11 cellular contexts compared by ENCODE assay signal in genomic region chr14:50233335-50234250, GRCh38. TPM values are rescaled to one million over a fixed set of nuclear protein-coding genes. Genes with fewer than 3 reads are reported as not detected.
DNase-seq lines count a peak whose midpoint lies in the region; ATAC-seq and TF ChIP-seq lines count a peak whose summit lies in the region.
"Had no signal": no experiment of that assay in that cellular context is flagged by ENCODE, and none has a peak within 500 bp of the region (broad histone marks: within the 10 kb centered on the region; RNA-seq: fewer than 3 reads in every experiment).

No MANE protein-coding gene starts in this region.

- peaks cover 12% of the 10 kb centered on the region for H3K27me3 ChIP-seq in CD4-positive, CD25-positive, alpha-beta regulatory T cell (ENCODE audit: control insufficient read depth, insufficient read depth, low read length)
- H3K27me3 ChIP-seq in GM06990 (replicated peaks; ENCODE audit: control insufficient read depth, insufficient read depth, low read length) (no peaks in the 10 kb centered on the region), HAP-1 (ENCODE audit: low read depth) (no peaks in the 10 kb centered on the region)

- H3K36me3 ChIP-seq in CD4-positive, CD25-positive, alpha-beta regulatory T cell (ENCODE audit: control insufficient read depth, insufficient read depth, low read length): no peaks in the 10 kb centered on the region
- H3K36me3 ChIP-seq in GM06990 (ENCODE audit: control insufficient read depth, insufficient read depth, low read length): no peaks in the 10 kb centered on the region
- H3K36me3 ChIP-seq in HAP-1 (replicated peaks): no peaks in the 10 kb centered on the region

- peaks cover 22 to 39% (median 30%) of the 10 kb centered on the region in 4 donors for H3K4me1 Mint-ChIP-seq in CD4-positive, CD25-positive, alpha-beta regulatory T cell
- H3K4me1 Mint-ChIP-seq in T-helper 2 cell treated with Interferon-gamma antibody and Interleukin-4, amounts not matched to agents 5 μg/mL and 100 μg/mL, for 36 hours (ENCODE audit: low read depth): peaks cover 45% of the 10 kb centered on the region
- peaks cover 35% of the 10 kb centered on the region for H3K4me1 Mint-ChIP-seq in chondrocyte (ENCODE audit: low read depth)

- in situ Hi-C loops in HAP-1 (cut with MboI; ENCODE audit: low sequenced_read_pairs): no loop called here

- H3K27ac ChIP-seq in CD4-positive, CD25-positive, alpha-beta regulatory T cell (ENCODE audit: insufficient read depth, low read length, poor library complexity, severe bottlenecking): no peak overlapping the region

- peaks cover 0 to 4% (median 2%) of the 10 kb centered on the region in 7 donors for H3K9me3 Mint-ChIP-seq in CD4-positive, CD25-positive, alpha-beta regulatory T cell
- peaks cover 14% of the 10 kb centered on the region for H3K9me3 Mint-ChIP-seq in T-helper 2 cell treated with Interferon-gamma antibody and Interleukin-4, amounts not matched to agents 5 μg/mL and 100 μg/mL, for 36 hours
- peaks cover 2% of the 10 kb centered on the region for H3K9me3 Mint-ChIP-seq in chondrocyte (ENCODE audit: low read depth)

- H3K36me3 Mint-ChIP-seq in CD4-positive, CD25-positive, alpha-beta regulatory T cell: peaks cover 6% of the 10 kb centered on the region
- peaks cover 23% of the 10 kb centered on the region for H3K36me3 Mint-ChIP-seq in T-helper 2 cell treated with Interferon-gamma antibody and Interleukin-4, amounts not matched to agents 5 μg/mL and 100 μg/mL, for 36 hours (ENCODE audit: low read depth)
- no peaks in the 10 kb centered on the region for H3K36me3 Mint-ChIP-seq in chondrocyte (ENCODE audit: low read depth)

- H3K4me1 ChIP-seq in CD4-positive, CD25-positive, alpha-beta regulatory T cell (ENCODE audit: control insufficient read depth, insufficient read depth, low read length, poor library complexity, severe bottlenecking): peaks cover 20% of the 10 kb centered on the region
- H3K4me1 ChIP-seq in HAP-1: peaks cover 9% of the 10 kb centered on the region

- TF ChIP-seq CTCF in GM06990 (IDR thresholded peaks at IDR 0.05; ENCODE audit: insufficient read depth, low read length, poor library complexity, severe bottlenecking) (no peak), GM10248 (IDR thresholded peaks at IDR 0.05; ENCODE audit: control extremely low read depth, extremely low read depth, low read depth, missing control alignments) (no peak), chondrocyte (IDR thresholded peaks at IDR 0.05) (no peak)

- peaks cover under 1 to 3% of the 10 kb centered on the region in 2 experiments for H3K9me3 ChIP-seq in CD4-positive, CD25-positive, alpha-beta regulatory T cell (ENCODE audit: control insufficient read depth in 2 of 2, low read length in 2 of 2)
- peaks cover 2% of the 10 kb centered on the region for H3K9me3 ChIP-seq in HAP-1

- POLR2A ChIA-PET in GM10248 (lab: Yijun Ruan, JAX): no interaction called here

- peak overlapping the region; percentile 57 for H3K4me3 ChIP-seq in CD4-positive, CD25-positive, alpha-beta regulatory T cell (ENCODE audit: low read depth, low read length)
- H3K4me3 ChIP-seq in GM06990 (replicated peaks; ENCODE audit: low read depth, low read length) (no peak overlapping the region), HAP-1 (no peak overlapping the region)

- ATAC-seq in CD4-positive, CD25-positive, alpha-beta regulatory T cell (ENCODE audit: low read depth in 2 of 2): no peak

- H3K27ac Mint-ChIP-seq in CD4-positive, CD25-positive, alpha-beta regulatory T cell: peak overlapping the region; percentile 44 to 63 (median 46)
- peak overlapping the region; percentile 40 for H3K27ac Mint-ChIP-seq in T-helper 2 cell treated with Interferon-gamma antibody and Interleukin-4, amounts not matched to agents 5 μg/mL and 100 μg/mL, for 36 hours
- H3K27ac Mint-ChIP-seq in chondrocyte (ENCODE audit: unreplicated experiment): no peak overlapping the region

- CTCF ChIA-PET in GM10248 (lab: Yijun Ruan, JAX): interaction anchor here (0.9 to 1.8 kb wide), 5 partner anchors 13 to 372 kb away, joined by 3 to 4 read pairs (median 3); no protein-coding TSS in a partner anchor

- peak; percentile 14 to 71 (median 38) for DNase-seq in CD4-positive, CD25-positive, alpha-beta regulatory T cell
- DNase-seq in GM06990 (ENCODE audit: extremely low read depth, insufficient read length): peak; percentile 7
- DNase-seq in T-helper 2 cell treated with Interferon-gamma antibody and Interleukin-4, amounts not matched to agents 5 μg/mL and 100 μg/mL, for 36 hours (ENCODE audit: low spot score): peak; percentile 35
- DNase-seq in iris pigment epithelial cell (ENCODE audit: low read depth): peak; percentile 25
- DNase-seq in GM10248 (ENCODE audit: extremely low spot score): no peak
- no peak for DNase-seq in GM03348 (ENCODE audit: low spot score)
- no peak for DNase-seq in chondrocyte (ENCODE audit: low spot score)
- DNase-seq in HAP-1 (ENCODE audit: low spot score in 2 of 2): no peak
- DNase-seq: erythroblast, kidney, NCI-H446 treated with DMSO at 0.1 percent for 48 hours had no signal

- peaks cover 46% of the 10 kb centered on the region for H3K27me3 Mint-ChIP-seq in CD4-positive, CD25-positive, alpha-beta regulatory T cell
- H3K27me3 Mint-ChIP-seq in T-helper 2 cell treated with Interferon-gamma antibody and Interleukin-4, amounts not matched to agents 5 μg/mL and 100 μg/mL, for 36 hours (ENCODE audit: low read depth): peaks cover 8% of the 10 kb centered on the region
- no peaks in the 10 kb centered on the region for H3K27me3 Mint-ChIP-seq in chondrocyte (ENCODE audit: low read depth)

- H3K4me3 Mint-ChIP-seq in CD4-positive, CD25-positive, alpha-beta regulatory T cell: peak overlapping the region; percentile 76 to 94 (median 84)
- peak overlapping the region; percentile 36 for H3K4me3 Mint-ChIP-seq in T-helper 2 cell treated with Interferon-gamma antibody and Interleukin-4, amounts not matched to agents 5 μg/mL and 100 μg/mL, for 36 hours
- H3K4me3 Mint-ChIP-seq in chondrocyte (ENCODE audit: unreplicated experiment): no peak overlapping the region

RNA-seq across cellular contexts. Expression of gene SOS2, which starts 2.2 kb away (rescaled TPM):
- total RNA-seq in CD4-positive, CD25-positive, alpha-beta regulatory T cell: 13.2 TPM
- 1 to 10 TPM; 3.6 to 5.5 (median 4.8) TPM for polyA plus RNA-seq in CD4-positive, CD25-positive, alpha-beta regulatory T cell
- total RNA-seq in chondrocyte: 25.3 to 28.1 TPM (median 25.8 TPM) in 3 replicates

Comparison
In these comparisons a context has a peak if more than half of its experiments do, and no peak if none do; other contexts are left out.
1. DNase-seq: peak in CD4-positive, CD25-positive, alpha-beta regulatory T cell (3 of 3), GM06990 (single experiment), T-helper 2 cell treated with Interferon-gamma antibody and Interleukin-4, amounts not matched to agents 5 μg/mL and 100 μg/mL, for 36 hours (single experiment) and iris pigment epithelial cell (single experiment); none in GM10248 (single experiment), GM03348 (single experiment), chondrocyte (single experiment) and HAP-1 (0 of 2).